Comparison of ENCODE assay signal across 9 cellular contexts in genomic region chr9:113853333-113853732, GRCh38. TPM values are rescaled to one million over a fixed set of nuclear protein-coding genes. Genes with fewer than 3 reads are reported as not detected.
DNase-seq lines count a peak whose midpoint lies in the region; ATAC-seq and TF ChIP-seq lines count a peak whose summit lies in the region.
"Had no signal": no experiment of that assay in that cellular context is flagged by ENCODE, and none has a peak within 500 bp of the region (broad histone marks: within the 10 kb centered on the region; RNA-seq: fewer than 3 reads in every experiment).

No MANE protein-coding gene starts in this region.

- no peak overlapping the region for H3K4me2 ChIP-seq in PC-9

- peak; percentile 15 for DNase-seq in cardiac muscle cell (ENCODE audit: low read depth in 1 of 2, low spot score in 1 of 2)
- no peak for DNase-seq in right cardiac atrium
- no peak for DNase-seq in PC-9
- DNase-seq in fibroblast of villous mesenchyme (ENCODE audit: low read depth) = peak; percentile 20
- no peak for DNase-seq in transverse colon
- no peak for DNase-seq in NCI-H774 (lab: John Stamatoyannopoulos, UW)
- DNase-seq in RPMI8226 = no peak
- DNase-seq in NCI-H2196 (lab: John Stamatoyannopoulos, UW; ENCODE audit: unreplicated experiment) = no peak
- DNase-seq: activated T-cell treated with anti-CD3 and anti-CD28 coated beads for 4 hours had no signal

- no peak for ATAC-seq in right cardiac atrium

- no peaks in the 10 kb centered on the region for H3K79me2 ChIP-seq in PC-9 (ENCODE audit: low read depth)

- POLR2A ChIA-PET in PC-9 (lab: Charles Lee; ENCODE audit: unreplicated experiment) = no interaction called here

- H3K36me3 ChIP-seq in cardiac muscle cell = no peaks in the 10 kb centered on the region
- H3K36me3 ChIP-seq in PC-9 (ENCODE audit: low read depth) = no peaks in the 10 kb centered on the region
- no peaks in the 10 kb centered on the region for H3K36me3 ChIP-seq in transverse colon

- no peak overlapping the region for H2AFZ ChIP-seq in PC-9

- no peak overlapping the region for H3K27ac ChIP-seq in cardiac muscle cell
- no peak overlapping the region for H3K27ac ChIP-seq in right cardiac atrium (ENCODE audit: low read length)
- H3K27ac ChIP-seq in PC-9 = no peak overlapping the region
- no peak overlapping the region for H3K27ac ChIP-seq in transverse colon

- H3K27me3 ChIP-seq in cardiac muscle cell (no peaks in the 10 kb centered on the region), right cardiac atrium (ENCODE audit: control insufficient read depth, insufficient read depth) (no peaks in the 10 kb centered on the region), PC-9 (ENCODE audit: insufficient read depth, low read depth) (peaks cover 32% of the 10 kb centered on the region), transverse colon (no peaks in the 10 kb centered on the region)

- intact Hi-C loops in right cardiac atrium (cut with DNase I) (no loop called here), PC-9 (cut with micrococcal nuclease; ENCODE audit: unreplicated experiment) (no loop called here), transverse colon (cut with DNase I; ENCODE audit: low total_unique reads) (no loop called here)

- H3K9me3 ChIP-seq in cardiac muscle cell (ENCODE audit: low read depth) (no peaks in the 10 kb centered on the region), right cardiac atrium (ENCODE audit: control insufficient read depth, low read length) (peaks cover 7% of the 10 kb centered on the region), PC-9 (ENCODE audit: insufficient read depth, low read depth) (no peaks in the 10 kb centered on the region), transverse colon (peaks cover 0 to 6% of the 10 kb centered on the region in 2 donors)

- BruUV-seq in PC-9 (replicated peaks; lab: Mats Ljungman, UMichigan) = no TSS peak

- no peak for TF ChIP-seq EP300 in transverse colon (IDR thresholded peaks at IDR 0.05; ENCODE audit: low read depth)

- H3K4me3 ChIP-seq in cardiac muscle cell (no peak overlapping the region), right cardiac atrium (ENCODE audit: low read length) (no peak overlapping the region), PC-9 (no peak overlapping the region), fibroblast of villous mesenchyme (ENCODE audit: low read depth, low read length) (no peak overlapping the region), transverse colon (no peak overlapping the region)

- no peaks in the 10 kb centered on the region for H3F3A ChIP-seq in PC-9 (ENCODE audit: insufficient read depth, low read depth)

- H3K4me1 ChIP-seq in cardiac muscle cell (ENCODE audit: low read depth) (peaks cover 4% of the 10 kb centered on the region), right cardiac atrium (ENCODE audit: control insufficient read depth, insufficient read depth, low read length) (no peaks in the 10 kb centered on the region), PC-9 (replicated peaks; ENCODE audit: insufficient read depth) (no peaks in the 10 kb centered on the region), transverse colon (no peaks in the 10 kb centered on the region)

- 51% methylated on average over 2 of the region's 2 CpGs for WGBS in right cardiac atrium
- WGBS in transverse colon (ENCODE audit: low coverage in 1 of 2), 2 donors = 20 to 51% methylated on average over 1 to 2 of the region's 2 CpGs

- in situ Hi-C loops in transverse colon (cut with MboI; ENCODE audit: low pct_ligation_motif_present in 1 of 4, low pct_unique_long_range_greater_than_20kb in 1 of 4, low sequenced_read_pairs in 3 of 4) = loop anchor here in 1 of 4 donors (25.0 kb wide), 1 partner anchor 184 kb away; no protein-coding TSS in a partner anchor

- H3K9me2 ChIP-seq in PC-9 (ENCODE audit: insufficient read depth) = no peaks in the 10 kb centered on the region

- TF ChIP-seq CTCF in cardiac muscle cell (IDR thresholded peaks at IDR 0.05; ENCODE audit: low read depth, low read length) (peak; percentile 50), PC-9 (conservative IDR thresholded peaks at IDR 0.05) (peak; percentile 42; the same call in 1 of the 2 replicates), fibroblast of villous mesenchyme (IDR thresholded peaks at IDR 0.05; ENCODE audit: insufficient read depth, low read depth, low read length) (peak; percentile 70), transverse colon (IDR thresholded peaks at IDR 0.05) (peak; percentile 29 to 52 (median 44))

- CTCF ChIA-PET in PC-9 (lab: Charles Lee) = no interaction called here

- H4K20me1 ChIP-seq in PC-9 (ENCODE audit: insufficient read depth) = no peaks in the 10 kb centered on the region

- TF ChIP-seq POLR2A in transverse colon (IDR thresholded peaks at IDR 0.05) = no peak

RNA-seq across cellular contexts. Expression of gene ZNF618, which starts 22.8 kb away (rescaled TPM):
- total RNA-seq in cardiac muscle cell (15.2 and 26.0 TPM in 2 replicates), right cardiac atrium (1 to 10 TPM; 2.6 to 3.3 (median 2.9) TPM), PC-9 (2021) (0.20 and 0.23 TPM in 2 replicates), fibroblast of villous mesenchyme (12.5 and 15.1 TPM in 2 replicates), transverse colon (1 to 10 TPM; 2.2 to 8.6 (median 4.0) TPM)
- polyA plus RNA-seq in cardiac muscle cell (20.0 and 22.0 TPM in 2 replicates), right cardiac atrium (1.4 TPM)

Comparison
In these comparisons a context has a peak if more than half of its experiments do, and no peak if none do; other contexts are left out.
1. DNase-seq: peak in cardiac muscle cell (2 of 2) and fibroblast of villous mesenchyme (single experiment); none in right cardiac atrium (0 of 3), PC-9 (0 of 2), transverse colon (single experiment), NCI-H774 (single experiment), RPMI8226 (single experiment) and NCI-H2196 (single experiment).
2. Peak in every context shown above with its lines, with median percentiles within 50 percentile points of each other: CTCF ChIP-seq.